1 cellular context compared by ENCODE assay signal in genomic region chr19:14145381-14145780, GRCh38.
TF ChIP-seq lines count a peak whose summit lies in the region.

No MANE protein-coding gene starts in this region.

TF ChIP-seq in K562, 482 proteins besides CTCF, POLR2A, EP300 and RAD21:
- TF ChIP-seq SOX6 (IDR thresholded peaks at IDR 0.05) (no peak), RBM25 (IDR thresholded peaks at IDR 0.05; ENCODE audit: low read depth, low read length, severe bottlenecking) (peak; percentile 29), SPI1 (IDR thresholded peaks at IDR 0.05; ENCODE audit: borderline replicate concordance, low read depth, low read length) (0 out of 2 replicates have a peak, but pooled peaks have one; percentile 22), HMGXB4 (CRISPR knock-in tag; IDR thresholded peaks at IDR 0.05) (no peak), BCOR (IDR thresholded peaks at IDR 0.05) (0 out of 2 replicates have a peak, but pooled peaks have one; percentile 19), ZZZ3 (IDR thresholded peaks at IDR 0.05) (no peak), MIER1 (IDR thresholded peaks at IDR 0.05; ENCODE audit: low read depth) (no peak), FOS (IDR thresholded peaks at IDR 0.05; ENCODE audit: extremely low read depth, insufficient read length) (no peak), NR3C1 (CRISPR knock-in tag; IDR thresholded peaks at IDR 0.05) (no peak), RFX1 (IDR thresholded peaks at IDR 0.05) (no peak), MEF2D (tag; conservative IDR thresholded peaks at IDR 0.05; ENCODE audit: low read depth) (no peak), DNMT1 (IDR thresholded peaks at IDR 0.05) (no peak), SMARCA5 (IDR thresholded peaks at IDR 0.05) (0 out of 2 replicates have a peak, but pooled peaks have one; percentile 42), ZNF778 (CRISPR knock-in tag; IDR thresholded peaks at IDR 0.05) (no peak), CHD7 (IDR thresholded peaks at IDR 0.05; ENCODE audit: low read depth, low read length) (no peak)
- TF ChIP-seq, protein P1, sequence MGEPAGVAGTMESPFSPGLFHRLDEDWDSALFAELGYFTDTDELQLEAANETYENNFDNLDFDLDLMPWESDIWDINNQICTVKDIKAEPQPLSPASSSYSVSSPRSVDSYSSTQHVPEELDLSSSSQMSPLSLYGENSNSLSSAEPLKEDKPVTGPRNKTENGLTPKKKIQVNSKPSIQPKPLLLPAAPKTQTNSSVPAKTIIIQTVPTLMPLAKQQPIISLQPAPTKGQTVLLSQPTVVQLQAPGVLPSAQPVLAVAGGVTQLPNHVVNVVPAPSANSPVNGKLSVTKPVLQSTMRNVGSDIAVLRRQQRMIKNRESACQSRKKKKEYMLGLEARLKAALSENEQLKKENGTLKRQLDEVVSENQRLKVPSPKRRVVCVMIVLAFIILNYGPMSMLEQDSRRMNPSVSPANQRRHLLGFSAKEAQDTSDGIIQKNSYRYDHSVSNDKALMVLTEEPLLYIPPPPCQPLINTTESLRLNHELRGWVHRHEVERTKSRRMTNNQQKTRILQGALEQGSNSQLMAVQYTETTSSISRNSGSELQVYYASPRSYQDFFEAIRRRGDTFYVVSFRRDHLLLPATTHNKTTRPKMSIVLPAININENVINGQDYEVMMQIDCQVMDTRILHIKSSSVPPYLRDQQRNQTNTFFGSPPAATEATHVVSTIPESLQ (CRISPR knock-in tag; IDR thresholded peaks at IDR 0.05), result no peak
